In genomic region chr10:100372415-100373297, GRCh38 we compare ENCODE assay signal across 8 cellular contexts.
DNase-seq lines count a peak whose midpoint lies in the region; ATAC-seq, FAIRE-seq and TF ChIP-seq lines count a peak whose summit lies in the region.

No MANE protein-coding gene starts in this region.

- ATAC-seq in HG03469 (IDR thresholded peaks at IDR 0.05; ENCODE audit: unreplicated experiment) (no peak), HG03280 (IDR thresholded peaks at IDR 0.05; ENCODE audit: unreplicated experiment) (no peak)

- TF ChIP-seq CTCF in AG09309 (IDR thresholded peaks at IDR 0.05; ENCODE audit: control insufficient read depth, insufficient read depth, low read depth, low read length, missing control alignments), result no peak

- H3K4me3 ChIP-seq in AG09309 (ENCODE audit: control insufficient read depth, low read depth, low read length) (peak overlapping the region; percentile 68), muscle layer of duodenum (ENCODE audit: low read depth in 1 of 2, low read length in 2 of 2) (peak overlapping the region; percentile 68 to 92)

- H3K4me1 ChIP-seq in muscle layer of duodenum (ENCODE audit: control insufficient read depth in 1 of 2, insufficient read depth in 2 of 2, low read length in 2 of 2), result peaks cover 8 to 28% of the 10 kb centered on the region in 2 donors

- H3K36me3 ChIP-seq in muscle layer of duodenum (ENCODE audit: control insufficient read depth in 1 of 2, insufficient read depth in 2 of 2, low read length in 2 of 2), result peaks cover 0 to 10% of the 10 kb centered on the region in 2 donors

- H3K27ac ChIP-seq in cingulate gyrus (ENCODE audit: low read depth, low read length), result peak overlapping the region; percentile 98
- H3K27ac ChIP-seq in muscle layer of duodenum (ENCODE audit: low read length), result peak overlapping the region; percentile 98

- no peaks in the 10 kb centered on the region for H3K9me3 ChIP-seq in muscle layer of duodenum (ENCODE audit: control insufficient read depth in 1 of 2, low read length in 2 of 2)

- no peaks in the 10 kb centered on the region for H3K27me3 ChIP-seq in muscle layer of duodenum (ENCODE audit: low read depth, low read length)

- FAIRE-seq in HTR-8/SVneo (lab: Jason Lieb, UNC), result peak; percentile 36

- DNase-seq in AG09309 (ENCODE audit: low read depth) (no peak), HTR-8/SVneo (ENCODE audit: insufficient read length, low spot score) (no peak), KG1 (lab: John Stamatoyannopoulos, UW) (no peak), GF-D8 (lab: John Stamatoyannopoulos, UW) (no peak)
